Comparison of ENCODE assay signal across 36 cellular contexts in genomic region chr17:2373179-2373578, GRCh38.
"Had no signal": no experiment of that assay in that cellular context is flagged by ENCODE, and none has a peak within 500 bp of the region (broad histone marks: within the 10 kb centered on the region; RNA-seq: fewer than 3 reads in every experiment).

No MANE protein-coding gene starts in this region.

- H3K27ac Mint-ChIP-seq: activated B cell treated with CpG ODN at 0.5 μM for 24 hours; activated CD4-positive, alpha-beta memory T cell treated with anti-CD3 and anti-CD28 coated beads, Interleukin-2, amount 10 ng/mL, durations not matched to agents 7 days and 5 days; activated CD4-positive, alpha-beta T cell treated with anti-CD3 and anti-CD28 coated beads for 36 hours; activated CD4-positive, alpha-beta T cell treated with anti-CD3 and anti-CD28 coated beads, Interleukin-2, amount 10 ng/mL, durations not matched to agents 7 days and 5 days; activated CD8-positive, alpha-beta memory T cell treated with anti-CD3 and anti-CD28 coated beads, Interleukin-2, amount 10 ng/mL, durations not matched to agents 7 days and 5 days; activated CD8-positive, alpha-beta T cell treated with anti-CD3 and anti-CD28 coated beads, Interleukin-2, amount 10 ng/mL, durations not matched to agents 7 days and 5 days; activated naive CD4-positive, alpha-beta T cell treated with anti-CD3 and anti-CD28 coated beads, Interleukin-2, amount 10 ng/mL, durations not matched to agents 7 days and 5 days; activated naive CD4-positive, alpha-beta T cell treated with anti-CD3 and anti-CD28 coated beads, Interleukin-2, amount 50 U/mL, for 24 hours; activated naive CD8-positive, alpha-beta T cell; activated naive CD8-positive, alpha-beta T cell treated with anti-CD3 and anti-CD28 coated beads, Interleukin-2, amount 10 ng/mL, durations not matched to agents 7 days and 5 days; activated naive CD8-positive, alpha-beta T cell treated with anti-CD3 and anti-CD28 coated beads, Interleukin-2, amount 50 U/mL, for 24 hours; activated T-cell treated with anti-CD3 and anti-CD28 coated beads, Interleukin-2, amount 50 U/mL, for 24 hours; activated T-helper 2 cell treated with anti-CD3 and anti-CD28 coated beads, Interferon-gamma antibody, Interleukin-2, Interleukin-4, amounts not matched to agents 10 μg/mL and 5 μg/mL and 100 μg/mL, durations not matched to agents 14 hours and 24 hours and 36 hours; T-helper 1 cell treated with Interleukin-12 subunit alpha and Interleukin-12 subunit beta and Interleukin-4 antibody, amounts not matched to agents 30 μg/mL and 1 μg/mL, for 36 hours; T-helper 2 cell treated with Interferon-gamma antibody and Interleukin-4, amounts not matched to agents 5 μg/mL and 100 μg/mL, for 36 hours had no signal

- H3K27me3 ChIP-seq: ascending aorta had no signal

- H3K9me3 ChIP-seq: ascending aorta had no signal

- H3K4me1 ChIP-seq: ascending aorta had no signal

- FAIRE-seq: TTC549 had no signal

- DNase-seq: activated B cell treated with CpG ODN at 0.5 μM for 24 hours; activated CD4-positive, alpha-beta memory T cell treated with anti-CD3 and anti-CD28 coated beads, Interleukin-2, amount 10 ng/mL, durations not matched to agents 7 days and 5 days; activated CD4-positive, alpha-beta T cell treated with anti-CD3 and anti-CD28 coated beads for 1 hour; activated CD4-positive, alpha-beta T cell treated with anti-CD3 and anti-CD28 coated beads for 36 hours; activated CD4-positive, alpha-beta T cell treated with anti-CD3 and anti-CD28 coated beads for 48 hours; activated CD4-positive, alpha-beta T cell treated with anti-CD3 and anti-CD28 coated beads, Interleukin-2, amount 10 ng/mL, durations not matched to agents 7 days and 5 days; activated CD4-positive, alpha-beta T cell treated with anti-CD3 and anti-CD28 coated beads, Interleukin-2, amount 50 U/mL, for 48 hours; activated CD8-positive, alpha-beta memory T cell treated with anti-CD3 and anti-CD28 coated beads for 24 hours; activated CD8-positive, alpha-beta memory T cell treated with anti-CD3 and anti-CD28 coated beads, Interleukin-2, amount 10 ng/mL, durations not matched to agents 7 days and 5 days; activated CD8-positive, alpha-beta memory T cell treated with anti-CD3 and anti-CD28 coated beads, Interleukin-2, amount 50 U/mL, for 48 hours; activated CD8-positive, alpha-beta T cell treated with anti-CD3 and anti-CD28 coated beads, Interleukin-2, amount 10 ng/mL, durations not matched to agents 7 days and 5 days; activated effector memory CD4-positive, alpha-beta T cell treated with Interleukin-2 at 50 U/mL for 16 hours; activated gamma-delta T cell; activated naive CD4-positive, alpha-beta T cell treated with anti-CD3 and anti-CD28 coated beads, Interleukin-2, amount 10 ng/mL, durations not matched to agents 7 days and 5 days; activated naive CD4-positive, alpha-beta T cell treated with Interleukin-2 at 50 U/mL for 16 hours; activated naive CD8-positive, alpha-beta T cell treated with anti-CD3 and anti-CD28 coated beads, Interleukin-2, amount 10 ng/mL, durations not matched to agents 7 days and 5 days; activated naive CD8-positive, alpha-beta T cell treated with anti-CD3 and anti-CD28 coated beads, Interleukin-2, amount 50 U/mL, for 24 hours; activated T-cell treated with anti-CD3 and anti-CD28 coated beads, Interleukin-2, amount 50 U/mL, for 24 hours; activated T-cell treated with anti-CD3 and anti-CD28 coated beads, Interleukin-2, amount 50 U/mL, for 48 hours; amygdala; anterior cingulate cortex; central memory CD4-positive, alpha-beta T cell; SW 1271; T-helper 1 cell; T-helper 2 cell; T-helper 9 cell had no signal

- H3K4me3 Mint-ChIP-seq: activated B cell treated with CpG ODN at 0.5 μM for 24 hours; activated CD4-positive, alpha-beta memory T cell treated with anti-CD3 and anti-CD28 coated beads, Interleukin-2, amount 10 ng/mL, durations not matched to agents 7 days and 5 days; activated CD4-positive, alpha-beta T cell treated with anti-CD3 and anti-CD28 coated beads for 36 hours; activated CD4-positive, alpha-beta T cell treated with anti-CD3 and anti-CD28 coated beads, Interleukin-2, amount 10 ng/mL, durations not matched to agents 7 days and 5 days; activated CD8-positive, alpha-beta memory T cell treated with anti-CD3 and anti-CD28 coated beads, Interleukin-2, amount 10 ng/mL, durations not matched to agents 7 days and 5 days; activated CD8-positive, alpha-beta T cell treated with anti-CD3 and anti-CD28 coated beads, Interleukin-2, amount 10 ng/mL, durations not matched to agents 7 days and 5 days; activated naive CD4-positive, alpha-beta T cell treated with anti-CD3 and anti-CD28 coated beads, Interleukin-2, amount 10 ng/mL, durations not matched to agents 7 days and 5 days; activated naive CD4-positive, alpha-beta T cell treated with anti-CD3 and anti-CD28 coated beads, Interleukin-2, amount 50 U/mL, for 24 hours; activated naive CD8-positive, alpha-beta T cell; activated naive CD8-positive, alpha-beta T cell treated with anti-CD3 and anti-CD28 coated beads, Interleukin-2, amount 10 ng/mL, durations not matched to agents 7 days and 5 days; activated naive CD8-positive, alpha-beta T cell treated with anti-CD3 and anti-CD28 coated beads, Interleukin-2, amount 50 U/mL, for 24 hours; activated T-cell treated with anti-CD3 and anti-CD28 coated beads, Interleukin-2, amount 50 U/mL, for 24 hours; brain; T-helper 1 cell treated with Interleukin-12 subunit alpha and Interleukin-12 subunit beta and Interleukin-4 antibody, amounts not matched to agents 30 μg/mL and 1 μg/mL, for 36 hours; T-helper 2 cell treated with Interferon-gamma antibody and Interleukin-4, amounts not matched to agents 5 μg/mL and 100 μg/mL, for 36 hours had no signal

- H3K36me3 Mint-ChIP-seq: activated CD8-positive, alpha-beta memory T cell treated with anti-CD3 and anti-CD28 coated beads, Interleukin-2, amount 10 ng/mL, durations not matched to agents 7 days and 5 days; activated naive CD8-positive, alpha-beta T cell; activated naive CD8-positive, alpha-beta T cell treated with anti-CD3 and anti-CD28 coated beads, Interleukin-2, amount 10 ng/mL, durations not matched to agents 7 days and 5 days had no signal

- H3K27ac ChIP-seq: ascending aorta, VCaP had no signal

- H3K9me3 Mint-ChIP-seq: activated B cell treated with CpG ODN at 0.5 μM for 24 hours; activated CD4-positive, alpha-beta memory T cell treated with anti-CD3 and anti-CD28 coated beads, Interleukin-2, amount 10 ng/mL, durations not matched to agents 7 days and 5 days; activated CD4-positive, alpha-beta T cell treated with anti-CD3 and anti-CD28 coated beads, Interleukin-2, amount 10 ng/mL, durations not matched to agents 7 days and 5 days; activated naive CD4-positive, alpha-beta T cell treated with anti-CD3 and anti-CD28 coated beads, Interleukin-2, amount 10 ng/mL, durations not matched to agents 7 days and 5 days; activated naive CD4-positive, alpha-beta T cell treated with anti-CD3 and anti-CD28 coated beads, Interleukin-2, amount 50 U/mL, for 24 hours; activated naive CD8-positive, alpha-beta T cell treated with anti-CD3 and anti-CD28 coated beads, Interleukin-2, amount 10 ng/mL, durations not matched to agents 7 days and 5 days; activated naive CD8-positive, alpha-beta T cell treated with anti-CD3 and anti-CD28 coated beads, Interleukin-2, amount 50 U/mL, for 24 hours; activated T-cell treated with anti-CD3 and anti-CD28 coated beads, Interleukin-2, amount 50 U/mL, for 24 hours; activated T-helper 2 cell treated with anti-CD3 and anti-CD28 coated beads, Interferon-gamma antibody, Interleukin-2, Interleukin-4, amounts not matched to agents 10 μg/mL and 5 μg/mL and 100 μg/mL, durations not matched to agents 14 hours and 24 hours and 36 hours; brain; T-helper 1 cell treated with Interleukin-12 subunit alpha and Interleukin-12 subunit beta and Interleukin-4 antibody, amounts not matched to agents 30 μg/mL and 1 μg/mL, for 36 hours; T-helper 2 cell treated with Interferon-gamma antibody and Interleukin-4, amounts not matched to agents 5 μg/mL and 100 μg/mL, for 36 hours had no signal

- ATAC-seq: activated CD4-positive, alpha-beta T cell treated with anti-CD3 and anti-CD28 coated beads for 36 hours; activated CD4-positive, CD25-positive, alpha-beta regulatory T cell treated with anti-CD3 and anti-CD28 coated beads, Interleukin-2, amount 50 U/mL, for 24 hours; activated CD8-positive, alpha-beta memory T cell treated with anti-CD3 and anti-CD28 coated beads, Interleukin-2, amount 10 ng/mL, durations not matched to agents 7 days and 5 days; activated CD8-positive, alpha-beta T cell treated with anti-CD3 and anti-CD28 coated beads, Interleukin-2, amount 10 ng/mL, durations not matched to agents 7 days and 5 days; activated naive CD8-positive, alpha-beta T cell treated with anti-CD3 and anti-CD28 coated beads, Interleukin-2, amount 50 U/mL, for 24 hours had no signal

- H3K4me3 ChIP-seq: ascending aorta had no signal

- H3K4me1 Mint-ChIP-seq: activated B cell treated with CpG ODN at 0.5 μM for 24 hours; activated CD4-positive, alpha-beta memory T cell treated with anti-CD3 and anti-CD28 coated beads, Interleukin-2, amount 10 ng/mL, durations not matched to agents 7 days and 5 days; activated CD4-positive, alpha-beta T cell treated with anti-CD3 and anti-CD28 coated beads for 36 hours; activated CD4-positive, alpha-beta T cell treated with anti-CD3 and anti-CD28 coated beads, Interleukin-2, amount 10 ng/mL, durations not matched to agents 7 days and 5 days; activated CD8-positive, alpha-beta memory T cell treated with anti-CD3 and anti-CD28 coated beads, Interleukin-2, amount 10 ng/mL, durations not matched to agents 7 days and 5 days; activated naive CD4-positive, alpha-beta T cell treated with anti-CD3 and anti-CD28 coated beads, Interleukin-2, amount 10 ng/mL, durations not matched to agents 7 days and 5 days; activated naive CD4-positive, alpha-beta T cell treated with anti-CD3 and anti-CD28 coated beads, Interleukin-2, amount 50 U/mL, for 24 hours; activated naive CD8-positive, alpha-beta T cell treated with anti-CD3 and anti-CD28 coated beads, Interleukin-2, amount 10 ng/mL, durations not matched to agents 7 days and 5 days; activated naive CD8-positive, alpha-beta T cell treated with anti-CD3 and anti-CD28 coated beads, Interleukin-2, amount 50 U/mL, for 24 hours had no signal
